In genomic region chr22:23251445-23252093, GRCh38 we compare ENCODE assay signal across 11 cellular contexts.
DNase-seq lines count a peak whose midpoint lies in the region; ATAC-seq, FAIRE-seq and TF ChIP-seq lines count a peak whose summit lies in the region.
"Had no signal": no experiment of that assay in that cellular context is flagged by ENCODE, and none has a peak within 500 bp of the region (broad histone marks: within the 10 kb centered on the region; RNA-seq: fewer than 3 reads in every experiment).

No MANE protein-coding gene starts in this region.

- no peaks in the 10 kb centered on the region for H3K9me3 ChIP-seq in small intestine (ENCODE audit: control insufficient read depth, low read depth)
- H3K9me3 ChIP-seq: BE2C had no signal

- peak overlapping the region in 1 of 2 donors; percentile 77 for H3K27ac ChIP-seq in small intestine (ENCODE audit: low read depth in 1 of 2, low read length in 1 of 2)

- no peak overlapping the region for H3K4me3 ChIP-seq in small intestine (ENCODE audit: low read depth in 1 of 2, low read length in 2 of 2)

- H3K4me1 ChIP-seq in small intestine (ENCODE audit: control insufficient read depth in 2 of 2, insufficient read depth in 1 of 2, low read depth in 1 of 2, low read length in 1 of 2): peaks cover 3% of the 10 kb centered on the region in 2 donors
- H3K4me1 ChIP-seq: BE2C had no signal

- peak overlapping the region; percentile 29 to 74 for H3K27ac Mint-ChIP-seq in effector memory CD8-positive, alpha-beta T cell
- H3K27ac Mint-ChIP-seq in osteocyte (ENCODE audit: unreplicated experiment): no peak overlapping the region

- H3K4me3 Mint-ChIP-seq in effector memory CD8-positive, alpha-beta T cell: no peak overlapping the region
- H3K4me3 Mint-ChIP-seq in osteocyte (ENCODE audit: unreplicated experiment): no peak overlapping the region
- H3K4me3 Mint-ChIP-seq: T-cell had no signal

- DNase-seq in activated CD8-positive, alpha-beta memory T cell treated with anti-CD3 and anti-CD28 coated beads, Interleukin-2, amount 50 U/mL, for 4 hours: peak; percentile 25
- no peak for DNase-seq in activated CD8-positive, alpha-beta memory T cell treated with anti-CD3 and anti-CD28 coated beads for 24 hours
- DNase-seq in NCI-H82 treated with DMSO at 0.1 percent for 48 hours (lab: John Stamatoyannopoulos, UW; ENCODE audit: unreplicated experiment): peak; percentile 35
- no peak for DNase-seq in effector memory CD8-positive, alpha-beta T cell
- peak; percentile 82 for DNase-seq in small intestine
- no peak for DNase-seq in medulla oblongata (ENCODE audit: extremely low spot score)
- no peak for DNase-seq in osteocyte (ENCODE audit: extremely low spot score, unreplicated experiment)
- no peak for DNase-seq in ecto neural progenitor cell (ENCODE audit: low spot score)
- DNase-seq: BE2C, MV-4-11, T-cell had no signal

- H3K4me1 Mint-ChIP-seq in effector memory CD8-positive, alpha-beta T cell (ENCODE audit: low read depth in 2 of 2): peaks cover 36% of the 10 kb centered on the region in 2 donors
- peaks cover 14% of the 10 kb centered on the region for H3K4me1 Mint-ChIP-seq in osteocyte (ENCODE audit: unreplicated experiment)

- 72 to 80% (median 77%) methylated on average over 8 of the region's 8 CpGs for WGBS in small intestine, 3 donors

- ATAC-seq in effector memory CD8-positive, alpha-beta T cell (replicated peaks): no peak

- FAIRE-seq in small intestine (lab: Jason Lieb, UNC): no peak

- H3K27me3 ChIP-seq in small intestine (ENCODE audit: control insufficient read depth in 2 of 2, insufficient read depth in 2 of 2, low read length in 2 of 2): no peaks in the 10 kb centered on the region
- H3K27me3 ChIP-seq: BE2C had no signal

- H3K36me3 ChIP-seq in small intestine (ENCODE audit: control insufficient read depth in 2 of 2, insufficient read depth in 2 of 2, low read length in 2 of 2): no peaks in the 10 kb centered on the region
- H3K36me3 ChIP-seq: BE2C had no signal

- H3K36me3 Mint-ChIP-seq in effector memory CD8-positive, alpha-beta T cell (ENCODE audit: insufficient read depth): peaks cover 19% of the 10 kb centered on the region
- peaks cover 9% of the 10 kb centered on the region for H3K36me3 Mint-ChIP-seq in osteocyte (ENCODE audit: unreplicated experiment)

- no peak for TF ChIP-seq CTCF in osteocyte (IDR thresholded peaks at IDR 0.05)

- no peaks in the 10 kb centered on the region for H3K9me3 Mint-ChIP-seq in effector memory CD8-positive, alpha-beta T cell
- H3K9me3 Mint-ChIP-seq in osteocyte (ENCODE audit: unreplicated experiment): no peaks in the 10 kb centered on the region
- H3K9me3 Mint-ChIP-seq: T-cell had no signal

- H3K27me3 Mint-ChIP-seq in effector memory CD8-positive, alpha-beta T cell: no peaks in the 10 kb centered on the region
- H3K27me3 Mint-ChIP-seq in osteocyte (ENCODE audit: unreplicated experiment): no peaks in the 10 kb centered on the region
- H3K27me3 Mint-ChIP-seq: T-cell had no signal

Comparison
In these comparisons a context has a peak if more than half of its experiments do, and no peak if none do; other contexts are left out.
1. DNase-seq: peak in activated CD8-positive, alpha-beta memory T cell treated with anti-CD3 and anti-CD28 coated beads, Interleukin-2, amount 50 U/mL, for 4 hours (single experiment), NCI-H82 treated with DMSO at 0.1 percent for 48 hours (single experiment) and small intestine (single experiment); none in activated CD8-positive, alpha-beta memory T cell treated with anti-CD3 and anti-CD28 coated beads for 24 hours (single experiment), effector memory CD8-positive, alpha-beta T cell (0 of 3), medulla oblongata (single experiment), osteocyte (single experiment) and ecto neural progenitor cell (single experiment).